In the genomic region with DNA sequence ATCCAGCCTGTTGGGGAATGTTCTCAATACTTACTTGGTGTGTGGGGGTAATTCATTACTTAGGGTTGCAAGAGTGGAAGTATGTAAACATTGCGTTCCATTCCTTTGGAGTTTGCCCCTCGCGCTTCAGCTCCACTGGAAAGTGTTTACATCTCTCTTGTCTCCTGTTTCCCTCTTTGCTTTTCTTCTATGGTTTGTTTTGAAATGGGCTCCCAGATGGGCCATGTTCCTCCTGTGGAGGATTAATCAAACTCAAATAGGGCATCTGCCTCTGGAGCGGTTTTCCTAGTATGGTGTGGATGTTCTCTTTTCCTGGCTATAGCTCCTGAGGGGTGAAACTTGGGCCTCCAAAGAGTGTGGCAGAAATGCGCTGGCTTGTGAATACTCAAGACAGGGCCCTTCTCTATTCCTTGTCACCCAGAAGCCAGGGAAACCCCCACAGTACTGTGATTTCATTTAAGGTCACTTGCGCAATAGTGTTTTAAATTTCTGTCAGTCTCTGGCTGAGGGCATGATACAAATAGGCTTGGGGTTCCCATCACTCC, we compare ENCODE assay signal across 1 cellular context.
TF ChIP-seq lines count a peak whose summit lies in the region.

No MANE protein-coding gene starts in this region.

TF ChIP-seq in IMR-90, 13 proteins besides CTCF, POLR2A, EP300 and RAD21:
- TF ChIP-seq NFE2L2 (IDR thresholded peaks at IDR 0.05; ENCODE audit: low read depth, low read length) (no peak), MXI1 (IDR thresholded peaks at IDR 0.05; ENCODE audit: borderline replicate concordance, low read depth, low read length) (peak; percentile 11; the same call in 1 of the 2 replicates), BHLHE40 (IDR thresholded peaks at IDR 0.05; ENCODE audit: low read depth, low read length) (no peak), RCOR1 (IDR thresholded peaks at IDR 0.05; ENCODE audit: insufficient replicate concordance, low read length) (peak; percentile 83), MAFK (IDR thresholded peaks at IDR 0.05; ENCODE audit: low read depth, low read length) (no peak), CEBPB (IDR thresholded peaks at IDR 0.05; ENCODE audit: low read depth, low read length) (peak; percentile 98), SMC3 (IDR thresholded peaks at IDR 0.05; ENCODE audit: low read depth, low read length) (no peak)
- TF ChIP-seq, protein P1, sequence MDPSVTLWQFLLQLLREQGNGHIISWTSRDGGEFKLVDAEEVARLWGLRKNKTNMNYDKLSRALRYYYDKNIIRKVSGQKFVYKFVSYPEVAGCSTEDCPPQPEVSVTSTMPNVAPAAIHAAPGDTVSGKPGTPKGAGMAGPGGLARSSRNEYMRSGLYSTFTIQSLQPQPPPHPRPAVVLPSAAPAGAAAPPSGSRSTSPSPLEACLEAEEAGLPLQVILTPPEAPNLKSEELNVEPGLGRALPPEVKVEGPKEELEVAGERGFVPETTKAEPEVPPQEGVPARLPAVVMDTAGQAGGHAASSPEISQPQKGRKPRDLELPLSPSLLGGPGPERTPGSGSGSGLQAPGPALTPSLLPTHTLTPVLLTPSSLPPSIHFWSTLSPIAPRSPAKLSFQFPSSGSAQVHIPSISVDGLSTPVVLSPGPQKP (IDR thresholded peaks at IDR 0.05; ENCODE audit: borderline replicate concordance, low read depth, low read length): no peak
- TF ChIP-seq, protein P2, sequence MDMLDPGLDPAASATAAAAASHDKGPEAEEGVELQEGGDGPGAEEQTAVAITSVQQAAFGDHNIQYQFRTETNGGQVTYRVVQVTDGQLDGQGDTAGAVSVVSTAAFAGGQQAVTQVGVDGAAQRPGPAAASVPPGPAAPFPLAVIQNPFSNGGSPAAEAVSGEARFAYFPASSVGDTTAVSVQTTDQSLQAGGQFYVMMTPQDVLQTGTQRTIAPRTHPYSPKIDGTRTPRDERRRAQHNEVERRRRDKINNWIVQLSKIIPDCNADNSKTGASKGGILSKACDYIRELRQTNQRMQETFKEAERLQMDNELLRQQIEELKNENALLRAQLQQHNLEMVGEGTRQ (IDR thresholded peaks at IDR 0.05; ENCODE audit: low read depth, low read length): no peak
